ENCODE assay signal across 2 cellular contexts in genomic region chr19:22140356-22140755, GRCh38.
TF ChIP-seq lines count a peak whose summit lies in the region.

No MANE protein-coding gene starts in this region.

TF ChIP-seq in liver, 16 proteins besides CTCF, POLR2A, EP300 and RAD21:
- TF ChIP-seq TAF1 (conservative IDR thresholded peaks at IDR 0.05) (no peak), EGR1 (IDR thresholded peaks at IDR 0.05; ENCODE audit: low read depth in 2 of 2) (no peak), MAX (IDR thresholded peaks at IDR 0.05) (no peak), HNF4A (conservative IDR thresholded peaks at IDR 0.05) (no peak), RXRA (IDR thresholded peaks at IDR 0.05) (no peak), NR2F2 (IDR thresholded peaks at IDR 0.05) (no peak), GABPA (IDR thresholded peaks at IDR 0.05 in 1 of 2, conservative IDR thresholded peaks at IDR 0.05 in 1 of 2) (no peak), YY1 (IDR thresholded peaks at IDR 0.05) (no peak), SP1 (IDR thresholded peaks at IDR 0.05) (no peak), REST (IDR thresholded peaks at IDR 0.05) (no peak), JUND (IDR thresholded peaks at IDR 0.05) (no peak), FOXA2 (IDR thresholded peaks at IDR 0.05) (no peak), FOXA1 (IDR thresholded peaks at IDR 0.05) (no peak), HNF4G (IDR thresholded peaks at IDR 0.05) (no peak)
- TF ChIP-seq, protein P1, sequence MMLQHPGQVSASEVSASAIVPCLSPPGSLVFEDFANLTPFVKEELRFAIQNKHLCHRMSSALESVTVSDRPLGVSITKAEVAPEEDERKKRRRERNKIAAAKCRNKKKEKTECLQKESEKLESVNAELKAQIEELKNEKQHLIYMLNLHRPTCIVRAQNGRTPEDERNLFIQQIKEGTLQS (IDR thresholded peaks at IDR 0.05), result no peak
- TF ChIP-seq, protein P2, sequence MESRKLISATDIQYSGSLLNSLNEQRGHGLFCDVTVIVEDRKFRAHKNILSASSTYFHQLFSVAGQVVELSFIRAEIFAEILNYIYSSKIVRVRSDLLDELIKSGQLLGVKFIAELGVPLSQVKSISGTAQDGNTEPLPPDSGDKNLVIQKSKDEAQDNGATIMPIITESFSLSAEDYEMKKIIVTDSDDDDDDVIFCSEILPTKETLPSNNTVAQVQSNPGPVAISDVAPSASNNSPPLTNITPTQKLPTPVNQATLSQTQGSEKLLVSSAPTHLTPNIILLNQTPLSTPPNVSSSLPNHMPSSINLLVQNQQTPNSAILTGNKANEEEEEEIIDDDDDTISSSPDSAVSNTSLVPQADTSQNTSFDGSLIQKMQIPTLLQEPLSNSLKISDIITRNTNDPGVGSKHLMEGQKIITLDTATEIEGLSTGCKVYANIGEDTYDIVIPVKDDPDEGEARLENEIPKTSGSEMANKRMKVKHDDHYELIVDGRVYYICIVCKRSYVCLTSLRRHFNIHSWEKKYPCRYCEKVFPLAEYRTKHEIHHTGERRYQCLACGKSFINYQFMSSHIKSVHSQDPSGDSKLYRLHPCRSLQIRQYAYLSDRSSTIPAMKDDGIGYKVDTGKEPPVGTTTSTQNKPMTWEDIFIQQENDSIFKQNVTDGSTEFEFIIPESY (IDR thresholded peaks at IDR 0.05), result no peak

TF ChIP-seq in HepG2, 621 proteins besides CTCF, POLR2A, EP300 and RAD21:
- TF ChIP-seq LBX2 (CRISPR knock-in tag; IDR thresholded peaks at IDR 0.05; ENCODE audit: borderline replicate concordance), result no peak
- no peak for TF ChIP-seq ZMYM4 (CRISPR knock-in tag; IDR thresholded peaks at IDR 0.05)
- no peak for TF ChIP-seq TFAP4 (IDR thresholded peaks at IDR 0.05; ENCODE audit: borderline replicate concordance, low read depth)
- TF ChIP-seq, protein P3, sequence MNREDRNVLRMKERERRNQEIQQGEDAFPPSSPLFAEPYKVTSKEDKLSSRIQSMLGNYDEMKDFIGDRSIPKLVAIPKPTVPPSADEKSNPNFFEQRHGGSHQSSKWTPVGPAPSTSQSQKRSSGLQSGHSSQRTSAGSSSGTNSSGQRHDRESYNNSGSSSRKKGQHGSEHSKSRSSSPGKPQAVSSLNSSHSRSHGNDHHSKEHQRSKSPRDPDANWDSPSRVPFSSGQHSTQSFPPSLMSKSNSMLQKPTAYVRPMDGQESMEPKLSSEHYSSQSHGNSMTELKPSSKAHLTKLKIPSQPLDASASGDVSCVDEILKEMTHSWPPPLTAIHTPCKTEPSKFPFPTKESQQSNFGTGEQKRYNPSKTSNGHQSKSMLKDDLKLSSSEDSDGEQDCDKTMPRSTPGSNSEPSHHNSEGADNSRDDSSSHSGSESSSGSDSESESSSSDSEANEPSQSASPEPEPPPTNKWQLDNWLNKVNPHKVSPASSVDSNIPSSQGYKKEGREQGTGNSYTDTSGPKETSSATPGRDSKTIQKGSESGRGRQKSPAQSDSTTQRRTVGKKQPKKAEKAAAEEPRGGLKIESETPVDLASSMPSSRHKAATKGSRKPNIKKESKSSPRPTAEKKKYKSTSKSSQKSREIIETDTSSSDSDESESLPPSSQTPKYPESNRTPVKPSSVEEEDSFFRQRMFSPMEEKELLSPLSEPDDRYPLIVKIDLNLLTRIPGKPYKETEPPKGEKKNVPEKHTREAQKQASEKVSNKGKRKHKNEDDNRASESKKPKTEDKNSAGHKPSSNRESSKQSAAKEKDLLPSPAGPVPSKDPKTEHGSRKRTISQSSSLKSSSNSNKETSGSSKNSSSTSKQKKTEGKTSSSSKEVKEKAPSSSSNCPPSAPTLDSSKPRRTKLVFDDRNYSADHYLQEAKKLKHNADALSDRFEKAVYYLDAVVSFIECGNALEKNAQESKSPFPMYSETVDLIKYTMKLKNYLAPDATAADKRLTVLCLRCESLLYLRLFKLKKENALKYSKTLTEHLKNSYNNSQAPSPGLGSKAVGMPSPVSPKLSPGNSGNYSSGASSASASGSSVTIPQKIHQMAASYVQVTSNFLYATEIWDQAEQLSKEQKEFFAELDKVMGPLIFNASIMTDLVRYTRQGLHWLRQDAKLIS (CRISPR knock-in tag; IDR thresholded peaks at IDR 0.05), result no peak
TF ChIP-seq in HepG2: peak in this region for 0.
